14 cellular contexts compared by ENCODE assay signal in genomic region chr9:85041737-85042136, GRCh38.
"Had no signal": no experiment of that assay in that cellular context is flagged by ENCODE, and none has a peak within 500 bp of the region (broad histone marks: within the 10 kb centered on the region; RNA-seq: fewer than 3 reads in every experiment).

No MANE protein-coding gene starts in this region.

- DNase-seq: activated CD4-positive, alpha-beta T cell treated with anti-CD3 and anti-CD28 coated beads for 1 hour; activated CD8-positive, alpha-beta memory T cell treated with anti-CD3 and anti-CD28 coated beads for 24 hours; activated CD8-positive, alpha-beta memory T cell treated with anti-CD3 and anti-CD28 coated beads, Interleukin-2, amount 50 U/mL, for 48 hours; dermis blood vessel endothelial cell; effector memory CD8-positive, alpha-beta T cell; right lobe of liver; small intestine; stimulated activated CD4-positive, alpha-beta T cell treated with anti-CD3 and anti-CD28 coated beads, Interleukin-4, amount 100 ng/mL, for 1 hour; stimulated activated naive CD8-positive, alpha-beta T cell treated with anti-CD3 and anti-CD28 coated beads, Interleukin-15, amount 100 ng/mL, for 72 hours; T-helper 2 cell; WERI-Rb-1 had no signal

- H3K4me3 ChIP-seq: right lobe of liver, thoracic aorta had no signal

- H3K36me3 Mint-ChIP-seq: activated naive CD8-positive, alpha-beta T cell had no signal

- H3K9me3 ChIP-seq: right lobe of liver, thoracic aorta had no signal

- H3K27me3 Mint-ChIP-seq: stimulated activated naive CD8-positive, alpha-beta T cell treated with anti-CD3 and anti-CD28 coated beads, Interleukin-15, amount 100 ng/mL, for 72 hours had no signal

- H3K4me1 Mint-ChIP-seq: stimulated activated naive CD8-positive, alpha-beta T cell treated with anti-CD3 and anti-CD28 coated beads, Interleukin-15, amount 100 ng/mL, for 72 hours had no signal

- H3K27ac ChIP-seq: right lobe of liver, thoracic aorta, WERI-Rb-1 had no signal

- H3K27ac Mint-ChIP-seq: activated naive CD8-positive, alpha-beta T cell; effector memory CD8-positive, alpha-beta T cell; stimulated activated naive CD8-positive, alpha-beta T cell treated with anti-CD3 and anti-CD28 coated beads, Interleukin-15, amount 100 ng/mL, for 72 hours had no signal

- ATAC-seq: effector memory CD8-positive, alpha-beta T cell; left lobe of liver; right lobe of liver; stimulated activated naive CD8-positive, alpha-beta T cell treated with anti-CD3 and anti-CD28 coated beads, Interleukin-15, amount 100 ng/mL, for 72 hours had no signal

- H3K27me3 ChIP-seq: right lobe of liver had no signal

- H3K36me3 ChIP-seq: right lobe of liver, thoracic aorta, WERI-Rb-1 had no signal

- H3K4me1 ChIP-seq: right lobe of liver had no signal

- H3K9me3 Mint-ChIP-seq: effector memory CD8-positive, alpha-beta T cell; stimulated activated naive CD8-positive, alpha-beta T cell treated with anti-CD3 and anti-CD28 coated beads, Interleukin-15, amount 100 ng/mL, for 72 hours had no signal

- H3K4me3 Mint-ChIP-seq: activated naive CD8-positive, alpha-beta T cell; effector memory CD8-positive, alpha-beta T cell; stimulated activated naive CD8-positive, alpha-beta T cell treated with anti-CD3 and anti-CD28 coated beads, Interleukin-15, amount 100 ng/mL, for 72 hours had no signal
